In genomic region chr22:25404556-25404922, GRCh38 we compare ENCODE assay signal across 8 cellular contexts.
DNase-seq lines count a peak whose midpoint lies in the region; ATAC-seq and TF ChIP-seq lines count a peak whose summit lies in the region.

No MANE protein-coding gene starts in this region.

- peak overlapping the region; percentile 43; the same call in 1 of the 2 replicates for H2AFZ ChIP-seq in PC-9

- peaks cover 21% of the 10 kb centered on the region; the same call in 1 of the 2 replicates for H3F3A ChIP-seq in PC-9 (ENCODE audit: insufficient read depth, low read depth)

- no peak overlapping the region for H3K27ac ChIP-seq in PC-9
- H3K27ac ChIP-seq in endodermal cell (ENCODE audit: low read depth, low read length) = no peak overlapping the region

- intact Hi-C loops in PC-9 (cut with micrococcal nuclease; ENCODE audit: unreplicated experiment) = loop anchor here (5.0 kb wide), 1 partner anchor 43 kb away; no protein-coding TSS in a partner anchor

- H3K27me3 Mint-ChIP-seq in endodermal cell (ENCODE audit: insufficient read depth) = peaks cover 9% of the 10 kb centered on the region
- no peaks in the 10 kb centered on the region for H3K27me3 Mint-ChIP-seq in natural killer cell treated with Interleukin-12 subunit alpha and Interleukin-12 subunit beta and Interleukin-15 and Interleukin-18, amount 100 ng/mL, for 72 hours

- H3K79me2 ChIP-seq in PC-9 (ENCODE audit: low read depth) = peaks cover 35% of the 10 kb centered on the region

- BruUV-seq in PC-9 (replicated peaks; lab: Mats Ljungman, UMichigan) = no TSS peak

- no peaks in the 10 kb centered on the region for H3K9me2 ChIP-seq in PC-9 (ENCODE audit: insufficient read depth)

- H3K9me3 ChIP-seq in PC-9 (ENCODE audit: insufficient read depth, low read depth) (no peaks in the 10 kb centered on the region), endodermal cell (ENCODE audit: control insufficient read depth, low read length) (no peaks in the 10 kb centered on the region)

- H3K4me1 ChIP-seq in PC-9 (replicated peaks; ENCODE audit: insufficient read depth) = peaks cover 34% of the 10 kb centered on the region
- H3K4me1 ChIP-seq in endodermal cell (ENCODE audit: control insufficient read depth, insufficient read depth, low read length) = no peaks in the 10 kb centered on the region

- H3K27me3 ChIP-seq in PC-9 (ENCODE audit: insufficient read depth, low read depth) (no peaks in the 10 kb centered on the region), endodermal cell (ENCODE audit: control insufficient read depth, insufficient read depth, low read length, poor library complexity, severe bottlenecking) (no peaks in the 10 kb centered on the region)

- peak overlapping the region; percentile 80 for H3K4me2 ChIP-seq in PC-9

- POLR2A ChIA-PET in PC-9 (lab: Charles Lee; ENCODE audit: unreplicated experiment) = no interaction called here

- ATAC-seq in natural killer cell treated with Interleukin-12 subunit alpha and Interleukin-12 subunit beta and Interleukin-15 and Interleukin-18, amount 100 ng/mL, for 72 hours = no peak
- ATAC-seq in GM18873 (IDR thresholded peaks at IDR 0.05; ENCODE audit: low FRiP score, unreplicated experiment) = no peak

- peak overlapping the region; percentile 54 for H3K9ac ChIP-seq in endodermal cell (ENCODE audit: extremely low read depth, low read length, poor library complexity, severe bottlenecking)

- H3K4me3 ChIP-seq in PC-9 (peak overlapping the region; percentile 83; the same call in 1 of the 2 replicates), endodermal cell (ENCODE audit: low read length) (peak overlapping the region; percentile 90)

- no peaks in the 10 kb centered on the region for H3K36me3 Mint-ChIP-seq in endodermal cell (ENCODE audit: low read depth)
- no peaks in the 10 kb centered on the region for H3K36me3 Mint-ChIP-seq in natural killer cell treated with Interleukin-12 subunit alpha and Interleukin-12 subunit beta and Interleukin-15 and Interleukin-18, amount 100 ng/mL, for 72 hours

- H3K27ac Mint-ChIP-seq in endodermal cell = no peak overlapping the region
- H3K27ac Mint-ChIP-seq in natural killer cell treated with Interleukin-12 subunit alpha and Interleukin-12 subunit beta and Interleukin-15 and Interleukin-18, amount 100 ng/mL, for 72 hours = no peak overlapping the region

- H4K20me1 ChIP-seq in PC-9 (ENCODE audit: insufficient read depth) = peaks cover 26% of the 10 kb centered on the region

- peak overlapping the region; percentile 75 for H3K4me3 Mint-ChIP-seq in endodermal cell
- peak overlapping the region; percentile 89 for H3K4me3 Mint-ChIP-seq in natural killer cell treated with Interleukin-12 subunit alpha and Interleukin-12 subunit beta and Interleukin-15 and Interleukin-18, amount 100 ng/mL, for 72 hours

- peak; percentile 9 to 36 for DNase-seq in NCI-H524 (lab: John Stamatoyannopoulos, UW)
- DNase-seq in NCI-H524 treated with DMSO at 0.1 percent for 48 hours (lab: John Stamatoyannopoulos, UW) = no peak
- no peak for DNase-seq in PC-9
- DNase-seq in endodermal cell = peak; percentile 80
- no peak for DNase-seq in natural killer cell treated with Interleukin-12 subunit alpha and Interleukin-12 subunit beta and Interleukin-15 and Interleukin-18, amount 100 ng/mL, for 72 hours (ENCODE audit: low spot score)
- DNase-seq in NCI-H1436 treated with DMSO at 0.1 percent for 48 hours (lab: John Stamatoyannopoulos, UW) = no peak
- no peak for DNase-seq in stimulated activated CD4-positive, alpha-beta T cell treated with anti-CD3 and anti-CD28 coated beads, Interleukin-4, amount 100 ng/mL, for 1 hour

- no peaks in the 10 kb centered on the region for H3K9me3 Mint-ChIP-seq in endodermal cell
- H3K9me3 Mint-ChIP-seq in natural killer cell treated with Interleukin-12 subunit alpha and Interleukin-12 subunit beta and Interleukin-15 and Interleukin-18, amount 100 ng/mL, for 72 hours = no peaks in the 10 kb centered on the region

- H3K36me3 ChIP-seq in PC-9 (ENCODE audit: low read depth) (no peaks in the 10 kb centered on the region), endodermal cell (ENCODE audit: control insufficient read depth, insufficient read depth, low read length) (no peaks in the 10 kb centered on the region)

- CTCF ChIA-PET in PC-9 (lab: Charles Lee) = no interaction called here

- H3K4me1 Mint-ChIP-seq in endodermal cell = peaks cover 19% of the 10 kb centered on the region
- H3K4me1 Mint-ChIP-seq in natural killer cell treated with Interleukin-12 subunit alpha and Interleukin-12 subunit beta and Interleukin-15 and Interleukin-18, amount 100 ng/mL, for 72 hours (ENCODE audit: low read depth in 2 of 2) = peaks cover 17 to 35% of the 10 kb centered on the region in 2 donors

- TF ChIP-seq CTCF in PC-9 (conservative IDR thresholded peaks at IDR 0.05) (no peak), endodermal cell (conservative IDR thresholded peaks at IDR 0.05) (peak; percentile 40)

- WGBS in endodermal cell (ENCODE audit: insufficient coverage in 1 of 2, insufficient read length in 1 of 2), 2 experiments = 1 to 3% methylated on average over 7 to 32 of the region's 35 CpGs

Comparison
In these comparisons a context has a peak if more than half of its experiments do, and no peak if none do; other contexts are left out.
1. DNase-seq: peak in NCI-H524 (2 of 2) and endodermal cell (single experiment); none in NCI-H524 treated with DMSO at 0.1 percent for 48 hours (single experiment), PC-9 (0 of 2), natural killer cell treated with Interleukin-12 subunit alpha and Interleukin-12 subunit beta and Interleukin-15 and Interleukin-18, amount 100 ng/mL, for 72 hours (single experiment), NCI-H1436 treated with DMSO at 0.1 percent for 48 hours (single experiment) and stimulated activated CD4-positive, alpha-beta T cell treated with anti-CD3 and anti-CD28 coated beads, Interleukin-4, amount 100 ng/mL, for 1 hour (single experiment).